ENCODE assay signal across 17 cellular contexts in genomic region chr11:73172992-73173656, GRCh38. TPM values are rescaled to one million over a fixed set of nuclear protein-coding genes. Genes with fewer than 3 reads are reported as not detected.
"Had no signal": no experiment of that assay in that cellular context is flagged by ENCODE, and none has a peak within 500 bp of the region (broad histone marks: within the 10 kb centered on the region; RNA-seq: fewer than 3 reads in every experiment).

No MANE protein-coding gene starts in this region.

- DNase-seq: activated CD4-positive, alpha-beta T cell treated with anti-CD3 and anti-CD28 coated beads for 4 hours; activated CD8-positive, alpha-beta memory T cell treated with anti-CD3 and anti-CD28 coated beads, Interleukin-2, amount 50 U/mL, for 4 hours; activated CD8-positive, alpha-beta T cell treated with anti-CD3 and anti-CD28 coated beads for 36 hours; activated naive CD4-positive, alpha-beta T cell treated with Interleukin-2 at 50 U/mL for 16 hours; activated naive CD8-positive, alpha-beta T cell treated with anti-CD3 and anti-CD28 coated beads, Interleukin-2, amount 50 U/mL, for 24 hours; colonic mucosa; effector CD4-positive, alpha-beta T cell; hypothalamus; mammary epithelial cell; nephron progenitor cell; T-helper 1 cell; trophoblast cell; WERI-Rb-1 had no signal

- H3K27ac ChIP-seq: cardiac muscle cell, colonic mucosa, gastroesophageal sphincter, SK-N-MC, WERI-Rb-1 had no signal

- H3K27me3 Mint-ChIP-seq: activated CD8-positive, alpha-beta T cell treated with anti-CD3 and anti-CD28 coated beads for 36 hours; activated naive CD8-positive, alpha-beta T cell treated with anti-CD3 and anti-CD28 coated beads, Interleukin-2, amount 50 U/mL, for 24 hours had no signal

- H3K36me3 ChIP-seq: cardiac muscle cell, colonic mucosa, gastroesophageal sphincter, WERI-Rb-1 had no signal

- H3K27ac Mint-ChIP-seq: activated CD8-positive, alpha-beta T cell treated with anti-CD3 and anti-CD28 coated beads for 36 hours; activated naive CD8-positive, alpha-beta T cell treated with anti-CD3 and anti-CD28 coated beads, Interleukin-2, amount 50 U/mL, for 24 hours; nephron progenitor cell had no signal

- H3K9me3 Mint-ChIP-seq: activated CD8-positive, alpha-beta T cell treated with anti-CD3 and anti-CD28 coated beads for 36 hours; activated naive CD8-positive, alpha-beta T cell treated with anti-CD3 and anti-CD28 coated beads, Interleukin-2, amount 50 U/mL, for 24 hours; nephron progenitor cell had no signal

- H3K27me3 ChIP-seq: cardiac muscle cell, colonic mucosa, gastroesophageal sphincter had no signal

- H3K4me3 Mint-ChIP-seq: activated CD8-positive, alpha-beta T cell treated with anti-CD3 and anti-CD28 coated beads for 36 hours; activated naive CD8-positive, alpha-beta T cell treated with anti-CD3 and anti-CD28 coated beads, Interleukin-2, amount 50 U/mL, for 24 hours; nephron progenitor cell had no signal

- H3K4me1 ChIP-seq: colonic mucosa had no signal

- H3K4me3 ChIP-seq: cardiac muscle cell, colonic mucosa, gastroesophageal sphincter, SK-N-MC, skin epidermis had no signal

- ATAC-seq: activated CD8-positive, alpha-beta T cell treated with anti-CD3 and anti-CD28 coated beads for 36 hours; activated naive CD8-positive, alpha-beta T cell treated with anti-CD3 and anti-CD28 coated beads, Interleukin-2, amount 50 U/mL, for 24 hours had no signal

- H3K9me3 ChIP-seq: colonic mucosa, gastroesophageal sphincter had no signal

RNA-seq across cellular contexts. Expression of gene P2RY2, which starts 45.0 kb away (rescaled TPM):
- total RNA-seq: activated CD8-positive, alpha-beta T cell treated with anti-CD3 and anti-CD28 coated beads for 36 hours had no signal
